ENCODE assay signal across 1 cellular context in genomic region chr7:73585196-73585595, GRCh38.
TF ChIP-seq lines count a peak whose summit lies in the region.

No MANE protein-coding gene starts in this region.

TF ChIP-seq in IMR-90, 13 proteins besides CTCF, POLR2A, EP300 and RAD21 (continued from another document):
- no peak for TF ChIP-seq BHLHE40 (IDR thresholded peaks at IDR 0.05; ENCODE audit: low read depth, low read length)
